Comparison of ENCODE assay signal across 14 cellular contexts in genomic region chr16:81547919-81548216, GRCh38.
A peak's percentile ranks its signal among the peaks of the same experiment; 100 is the strongest.
DNase-seq lines count a peak whose midpoint lies in the region; TF ChIP-seq lines count a peak whose summit lies in the region.
"Had no signal": no experiment of that assay in that cellular context is flagged by ENCODE, and none has a peak within 500 bp of the region (broad histone marks: within the 10 kb centered on the region; RNA-seq: fewer than 3 reads in every experiment).

No MANE protein-coding gene starts in this region.

- POLR2A ChIA-PET in Caco-2 (lab: Charles Lee) (interaction anchor here (0.7 kb wide), 1 partner anchor 27 kb away, joined by 13 read pairs; no protein-coding TSS in a partner anchor), RWPE1 (lab: Yijun Ruan, JAX; ENCODE audit: low non-redundant PET) (no interaction called here)

- peaks cover 100% of the 10 kb centered on the region for H4K20me1 ChIP-seq in BLaER1

- CTCF ChIA-PET in Caco-2 (lab: Charles Lee), result interaction anchor here (0.6 to 1.4 kb wide), 3 partner anchors 10 to 89 kb away, joined by 3 to 11 read pairs (median 5); no protein-coding TSS in a partner anchor
- CTCF ChIA-PET in RWPE1 (lab: Yijun Ruan, JAX), result interaction anchor here (0.6 kb wide), 1 partner anchor 338 kb away, joined by 5 read pairs; no protein-coding TSS in a partner anchor

- H3K27me3 ChIP-seq in BLaER1, result no peaks in the 10 kb centered on the region
- H3K27me3 ChIP-seq in Caco-2 (replicated peaks; ENCODE audit: control insufficient read depth, insufficient read depth, low read length), result no peaks in the 10 kb centered on the region
- H3K27me3 ChIP-seq in neutrophil, result no peaks in the 10 kb centered on the region
- H3K27me3 ChIP-seq: BE2C had no signal

- BruUV-seq in Caco-2 (replicated peaks; lab: Mats Ljungman, UMichigan), result no TSS peak

- no peak for DNase-seq in Caco-2
- DNase-seq in RWPE1 (ENCODE audit: low spot score), result no peak
- DNase-seq in cerebellum (ENCODE audit: low spot score), result no peak
- DNase-seq in SIG-M5 treated with dmso at 0.1 percent for 504 hours (lab: John Stamatoyannopoulos, UW; ENCODE audit: unreplicated experiment), result no peak
- DNase-seq in T-helper 2 cell treated with Interferon-gamma antibody and Interleukin-4, amounts not matched to agents 5 μg/mL and 100 μg/mL, for 36 hours (ENCODE audit: low spot score), result no peak
- DNase-seq: BE2C; Calu3; CD8-positive, alpha-beta memory T cell; DMS79; H7 had no signal

- H3K9me3 ChIP-seq in BLaER1 (no peaks in the 10 kb centered on the region), Caco-2 (no peaks in the 10 kb centered on the region), neutrophil (no peaks in the 10 kb centered on the region)
- H3K9me3 ChIP-seq: BE2C had no signal

- H3K9ac ChIP-seq in BLaER1, result peak overlapping the region; percentile 45; the same call in 1 of the 2 replicates

- peaks cover 62% of the 10 kb centered on the region for H3K4me1 Mint-ChIP-seq in Caco-2 (ENCODE audit: low read depth, unreplicated experiment)
- H3K4me1 Mint-ChIP-seq in T-helper 2 cell treated with Interferon-gamma antibody and Interleukin-4, amounts not matched to agents 5 μg/mL and 100 μg/mL, for 36 hours (ENCODE audit: low read depth), result peaks cover 19% of the 10 kb centered on the region

- H3K27me3 Mint-ChIP-seq in Caco-2 (ENCODE audit: insufficient read depth, unreplicated experiment), result no peaks in the 10 kb centered on the region
- no peaks in the 10 kb centered on the region for H3K27me3 Mint-ChIP-seq in T-helper 2 cell treated with Interferon-gamma antibody and Interleukin-4, amounts not matched to agents 5 μg/mL and 100 μg/mL, for 36 hours (ENCODE audit: low read depth)
- H3K27me3 Mint-ChIP-seq: CD8-positive, alpha-beta memory T cell had no signal

- peak overlapping the region; percentile 47 for H3K27ac ChIP-seq in BLaER1
- H3K27ac ChIP-seq in RWPE1, result peak overlapping the region; percentile 44
- H3K27ac ChIP-seq in neutrophil, result peak overlapping the region; percentile 68

- peaks cover 18% of the 10 kb centered on the region for H3K36me3 Mint-ChIP-seq in Caco-2 (ENCODE audit: insufficient read depth, unreplicated experiment)
- peaks cover 2% of the 10 kb centered on the region for H3K36me3 Mint-ChIP-seq in T-helper 2 cell treated with Interferon-gamma antibody and Interleukin-4, amounts not matched to agents 5 μg/mL and 100 μg/mL, for 36 hours (ENCODE audit: low read depth)

- peak overlapping the region; percentile 60 for H3K27ac Mint-ChIP-seq in Caco-2 (ENCODE audit: unreplicated experiment)
- no peak overlapping the region for H3K27ac Mint-ChIP-seq in T-helper 2 cell treated with Interferon-gamma antibody and Interleukin-4, amounts not matched to agents 5 μg/mL and 100 μg/mL, for 36 hours

- peaks cover 10% of the 10 kb centered on the region; the same call in 1 of the 2 replicates for H3K36me3 ChIP-seq in BLaER1
- H3K36me3 ChIP-seq in Caco-2 (ENCODE audit: control insufficient read depth, insufficient read depth, low read length), result no peaks in the 10 kb centered on the region
- H3K36me3 ChIP-seq in neutrophil, result no peaks in the 10 kb centered on the region
- H3K36me3 ChIP-seq: BE2C had no signal

- H3K4me1 ChIP-seq in BLaER1 (peaks cover 95% of the 10 kb centered on the region), Caco-2 (peaks cover 61% of the 10 kb centered on the region), neutrophil (ENCODE audit: control insufficient read depth in 1 of 2, insufficient read depth in 1 of 2, low read depth in 1 of 2, low read length in 1 of 2) (peaks cover 81 to 88% of the 10 kb centered on the region in 2 experiments)

- no peak overlapping the region for H3K4me3 Mint-ChIP-seq in Caco-2 (ENCODE audit: unreplicated experiment)
- H3K4me3 Mint-ChIP-seq in T-helper 2 cell treated with Interferon-gamma antibody and Interleukin-4, amounts not matched to agents 5 μg/mL and 100 μg/mL, for 36 hours, result no peak overlapping the region
- H3K4me3 Mint-ChIP-seq: CD8-positive, alpha-beta memory T cell; GM23338 had no signal

- H3K9me3 Mint-ChIP-seq in Caco-2 (ENCODE audit: unreplicated experiment), result no peaks in the 10 kb centered on the region
- no peaks in the 10 kb centered on the region for H3K9me3 Mint-ChIP-seq in T-helper 2 cell treated with Interferon-gamma antibody and Interleukin-4, amounts not matched to agents 5 μg/mL and 100 μg/mL, for 36 hours
- H3K9me3 Mint-ChIP-seq: CD8-positive, alpha-beta memory T cell; GM23338 had no signal

- intact Hi-C loops in Caco-2 (cut with micrococcal nuclease; ENCODE audit: unreplicated experiment), result loop anchor here (2.0 kb wide), 4 partner anchors 13 to 99 kb away; no protein-coding TSS in a partner anchor

- TF ChIP-seq CTCF in Caco-2 (IDR thresholded peaks at IDR 0.05; ENCODE audit: insufficient read depth in 1 of 2, low read depth in 1 of 2, low read length in 1 of 2, severe bottlenecking in 1 of 2, unreplicated experiment in 1 of 2), result no peak
- no peak for TF ChIP-seq CTCF in RWPE1 (conservative IDR thresholded peaks at IDR 0.05; ENCODE audit: low read depth)
- TF ChIP-seq CTCF in neutrophil (IDR thresholded peaks at IDR 0.05), result no peak

- H3K4me3 ChIP-seq in BLaER1, result no peak overlapping the region
- H3K4me3 ChIP-seq in Caco-2 (ENCODE audit: low read depth, low read length), result no peak overlapping the region
- H3K4me3 ChIP-seq in neutrophil (ENCODE audit: low read depth in 1 of 2, low read length in 1 of 2), result no peak overlapping the region
- H3K4me3 ChIP-seq: GM12878, GM23338 had no signal

- peak overlapping the region; percentile 89 for H3K4me2 ChIP-seq in BLaER1
- H3K4me2 ChIP-seq: GM23338 had no signal
